1 cellular context compared by ENCODE assay signal in the genomic region with DNA sequence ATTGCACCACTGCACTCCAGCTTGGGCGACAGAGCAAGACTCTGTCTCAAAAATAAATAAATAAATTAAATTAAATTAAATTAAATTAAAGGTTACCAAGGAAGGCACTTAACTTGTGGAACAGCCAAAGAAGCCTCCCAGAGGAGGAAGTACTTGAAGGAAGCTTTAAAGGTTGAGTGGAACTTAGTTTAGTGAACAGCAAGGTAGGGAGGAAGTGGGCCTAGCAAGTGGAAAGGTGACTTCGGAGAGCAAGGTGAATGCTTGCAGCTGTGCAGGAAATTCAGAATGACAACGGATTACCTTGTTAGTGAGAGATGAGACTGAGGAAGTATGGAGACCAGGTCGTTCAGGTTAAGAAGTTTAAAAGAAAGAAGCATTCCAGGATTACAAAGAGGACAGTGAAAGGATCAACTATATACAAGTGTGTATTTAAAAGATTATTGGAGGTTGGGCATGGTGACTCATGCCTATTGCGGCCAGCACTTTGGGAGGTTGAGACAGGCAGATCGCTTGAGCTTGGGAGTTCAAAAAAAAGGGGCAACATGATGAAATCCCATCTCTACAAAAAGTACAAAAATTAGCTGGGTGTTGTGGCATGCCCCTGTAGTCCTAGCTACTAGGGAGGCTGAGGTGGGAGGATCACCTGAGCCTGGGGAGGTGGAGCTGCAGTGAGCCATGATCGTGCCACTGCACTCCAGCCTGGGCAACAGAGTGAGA.
TF ChIP-seq lines count a peak whose summit lies in the region.

No MANE protein-coding gene starts in this region.

TF ChIP-seq in WTC11, 78 proteins besides CTCF, POLR2A, EP300 and RAD21 (continued from another document):
- TF ChIP-seq, protein P1, sequence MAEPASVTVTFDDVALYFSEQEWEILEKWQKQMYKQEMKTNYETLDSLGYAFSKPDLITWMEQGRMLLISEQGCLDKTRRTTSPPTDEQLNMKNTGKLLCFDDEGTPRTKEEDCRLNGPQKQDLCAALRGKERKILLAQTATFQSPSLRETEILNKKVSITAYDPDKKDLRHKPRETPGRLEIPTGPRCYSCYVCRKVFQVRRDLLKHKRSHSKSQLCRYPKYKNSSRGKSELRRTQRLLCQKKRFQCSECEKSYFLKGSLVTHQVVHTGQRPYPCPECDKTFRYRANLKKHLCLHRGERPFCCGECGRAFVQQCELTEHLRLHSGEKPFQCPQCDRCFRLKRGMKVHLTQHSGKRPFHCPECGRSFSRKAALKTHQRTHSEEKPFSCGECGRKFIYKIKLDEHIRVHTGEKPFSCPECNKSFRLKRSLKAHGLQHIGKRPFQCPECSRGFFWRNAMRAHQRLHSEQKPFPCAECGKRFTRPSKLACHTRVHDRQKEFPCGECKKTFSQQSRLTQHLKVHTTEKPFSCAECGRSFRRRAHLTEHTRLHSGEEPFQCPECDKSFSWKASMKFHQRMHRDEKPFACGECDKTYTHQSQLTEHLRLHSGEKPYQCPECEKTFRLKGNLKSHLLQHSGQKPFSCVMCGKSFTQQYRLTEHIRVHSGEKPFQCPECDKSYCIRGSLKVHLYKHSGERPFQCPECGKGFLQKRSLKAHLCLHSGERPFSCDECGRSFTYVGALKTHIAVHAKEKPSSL (CRISPR knock-in tag; conservative IDR thresholded peaks at IDR 0.05): no peak
- TF ChIP-seq PRDM15 (CRISPR knock-in tag; IDR thresholded peaks at IDR 0.05) (no peak), MAX (CRISPR knock-in tag; IDR thresholded peaks at IDR 0.05) (no peak)
- TF ChIP-seq, protein P2, sequence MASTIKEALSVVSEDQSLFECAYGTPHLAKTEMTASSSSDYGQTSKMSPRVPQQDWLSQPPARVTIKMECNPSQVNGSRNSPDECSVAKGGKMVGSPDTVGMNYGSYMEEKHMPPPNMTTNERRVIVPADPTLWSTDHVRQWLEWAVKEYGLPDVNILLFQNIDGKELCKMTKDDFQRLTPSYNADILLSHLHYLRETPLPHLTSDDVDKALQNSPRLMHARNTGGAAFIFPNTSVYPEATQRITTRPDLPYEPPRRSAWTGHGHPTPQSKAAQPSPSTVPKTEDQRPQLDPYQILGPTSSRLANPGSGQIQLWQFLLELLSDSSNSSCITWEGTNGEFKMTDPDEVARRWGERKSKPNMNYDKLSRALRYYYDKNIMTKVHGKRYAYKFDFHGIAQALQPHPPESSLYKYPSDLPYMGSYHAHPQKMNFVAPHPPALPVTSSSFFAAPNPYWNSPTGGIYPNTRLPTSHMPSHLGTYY (CRISPR knock-in tag; IDR thresholded peaks at IDR 0.05): no peak
